11 cellular contexts compared by ENCODE assay signal in the genomic region with DNA sequence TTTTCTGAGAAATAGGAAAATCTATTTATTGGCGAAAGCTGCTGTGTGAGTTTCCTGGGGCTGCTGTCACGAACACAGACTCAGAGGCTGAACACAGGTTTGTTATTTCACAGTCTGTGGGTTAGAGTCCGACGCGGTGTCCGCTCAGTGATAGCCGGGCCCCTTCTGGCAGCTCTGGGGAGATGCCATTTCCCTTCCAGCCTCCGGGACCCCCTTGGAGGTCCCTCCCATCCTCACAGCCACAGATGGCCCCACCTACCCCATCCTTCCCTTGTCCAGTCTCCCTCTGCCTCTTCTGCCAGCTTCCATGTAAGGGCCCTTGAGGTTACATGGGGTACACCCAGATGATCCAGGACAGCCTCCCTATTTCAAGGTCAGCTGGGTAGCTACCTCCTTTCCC.
"Had no signal": no experiment of that assay in that cellular context is flagged by ENCODE, and none has a peak within 500 bp of the region (broad histone marks: within the 10 kb centered on the region; RNA-seq: fewer than 3 reads in every experiment).

No MANE protein-coding gene starts in this region.

- H3K4me3 ChIP-seq: SJCRH30 had no signal

- H3K4me3 Mint-ChIP-seq: activated CD8-positive, alpha-beta T cell treated with anti-CD3 and anti-CD28 coated beads, Interleukin-2, amount 10 ng/mL, durations not matched to agents 7 days and 5 days; activated naive CD8-positive, alpha-beta T cell; brain; natural killer cell; stimulated activated naive CD8-positive, alpha-beta T cell treated with anti-CD3 and anti-CD28 coated beads, Interleukin-15, amount 100 ng/mL, for 72 hours had no signal

- ATAC-seq: activated CD8-positive, alpha-beta T cell treated with anti-CD3 and anti-CD28 coated beads, Interleukin-2, amount 10 ng/mL, durations not matched to agents 7 days and 5 days; esophagus mucosa; natural killer cell; stimulated activated naive CD8-positive, alpha-beta T cell treated with anti-CD3 and anti-CD28 coated beads, Interleukin-15, amount 100 ng/mL, for 72 hours had no signal

- H3K4me1 ChIP-seq: SJCRH30 had no signal

- H3K27me3 Mint-ChIP-seq: brain had no signal

- H3K36me3 ChIP-seq: SJCRH30 had no signal

- DNase-seq: activated CD8-positive, alpha-beta T cell treated with anti-CD3 and anti-CD28 coated beads, Interleukin-2, amount 10 ng/mL, durations not matched to agents 7 days and 5 days; amygdala; hypothalamus; mammary epithelial cell; natural killer cell; SJCRH30; stimulated activated CD4-positive, alpha-beta T cell treated with anti-CD3 and anti-CD28 coated beads, Interleukin-4, amount 100 ng/mL, for 4 hours; stimulated activated naive CD8-positive, alpha-beta T cell treated with anti-CD3 and anti-CD28 coated beads, Interleukin-15, amount 100 ng/mL, for 72 hours had no signal

- H3K36me3 Mint-ChIP-seq: activated naive CD8-positive, alpha-beta T cell; brain; natural killer cell had no signal

- H3K27ac ChIP-seq: SJCRH30 had no signal

- H3K9me3 Mint-ChIP-seq: natural killer cell; stimulated activated naive CD8-positive, alpha-beta T cell treated with anti-CD3 and anti-CD28 coated beads, Interleukin-15, amount 100 ng/mL, for 72 hours had no signal

- H3K9me3 ChIP-seq: SJCRH30 had no signal

- H3K27me3 ChIP-seq: SJCRH30 had no signal

- H3K27ac Mint-ChIP-seq: activated CD8-positive, alpha-beta T cell treated with anti-CD3 and anti-CD28 coated beads, Interleukin-2, amount 10 ng/mL, durations not matched to agents 7 days and 5 days; activated naive CD8-positive, alpha-beta T cell; natural killer cell; stimulated activated naive CD8-positive, alpha-beta T cell treated with anti-CD3 and anti-CD28 coated beads, Interleukin-15, amount 100 ng/mL, for 72 hours had no signal
